ENCODE assay signal across 9 cellular contexts in the genomic region with DNA sequence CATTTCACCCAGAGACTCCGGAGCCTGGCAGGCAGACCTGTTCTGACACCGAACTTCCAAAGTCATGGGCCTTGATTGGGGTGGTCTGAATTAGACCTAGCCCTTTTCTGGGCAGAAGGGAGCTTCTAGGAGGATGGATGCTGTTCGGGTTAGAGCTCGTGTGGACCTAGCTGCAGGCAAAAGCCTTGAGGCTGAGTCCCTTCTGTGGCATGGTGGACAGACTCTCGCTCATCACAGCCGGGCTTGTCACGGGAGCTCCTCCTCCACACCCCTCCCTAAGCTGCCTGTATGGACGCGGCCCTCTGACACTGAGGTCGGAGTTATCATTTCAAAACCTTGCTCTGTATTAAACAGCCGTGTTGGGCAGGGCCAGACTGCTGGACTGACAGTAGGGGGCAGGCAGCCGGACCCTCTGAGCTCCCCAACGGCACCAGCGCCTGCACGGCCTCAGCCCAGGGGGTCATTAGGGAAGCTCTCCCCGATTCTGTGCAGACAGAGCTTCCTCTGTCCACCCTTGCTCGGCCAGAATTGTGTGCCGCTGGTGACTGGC. TPM values are rescaled to one million over a fixed set of nuclear protein-coding genes. Genes with fewer than 3 reads are reported as not detected.
DNase-seq lines count a peak whose midpoint lies in the region; ATAC-seq, FAIRE-seq and TF ChIP-seq lines count a peak whose summit lies in the region.
"Had no signal": no experiment of that assay in that cellular context is flagged by ENCODE, and none has a peak within 500 bp of the region (broad histone marks: within the 10 kb centered on the region; RNA-seq: fewer than 3 reads in every experiment).

No MANE protein-coding gene starts in this region.

- no TSS peak for BruUV-seq in HepG2 (replicated peaks; lab: Mats Ljungman, UMichigan)

- H3K36me3 ChIP-seq in Karpas-422 (ENCODE audit: insufficient read depth, low read length), result no peaks in the 10 kb centered on the region
- no peaks in the 10 kb centered on the region for H3K36me3 ChIP-seq in HepG2 (replicated peaks in 1 of 2; ENCODE audit: control insufficient read depth in 1 of 2, insufficient read depth in 2 of 2, low read length in 2 of 2)

- CTCF ChIA-PET in HepG2 (lab: Yijun Ruan, JAX; ENCODE audit: low intra/inter-chr PET ratio, low total read pairs), result no interaction called here

- H3K4me3 ChIP-seq in Karpas-422 (ENCODE audit: low read length) (peak overlapping the region; percentile 83), HepG2 (replicated peaks in 1 of 3; ENCODE audit: insufficient read depth in 1 of 3, low read depth in 2 of 3, low read length in 3 of 3) (peak overlapping the region; percentile 56 to 75 (median 65))

- H2AFZ ChIP-seq in Karpas-422 (ENCODE audit: low read length) (peak overlapping the region; percentile 84; the same call in 1 of the 2 replicates), HepG2 (ENCODE audit: low read length) (peak overlapping the region; percentile 34)

- DNase-seq in GM10266 (ENCODE audit: extremely low spot score) (peak; percentile 78), GM20000 (ENCODE audit: low spot score) (peak; percentile 79), Karpas-422 (peak; percentile 51), HepG2 (ENCODE audit: low spot score) (no peak), activated gamma-delta T cell (lab: John Stamatoyannopoulos, UW) (no peak), NCI-H69 (lab: John Stamatoyannopoulos, UW) (no peak), nucleus accumbens (lab: John Stamatoyannopoulos, UW) (no peak), NCI-H1092 (lab: John Stamatoyannopoulos, UW) (no peak)

- no peak for TF ChIP-seq RAD21 in HepG2 (CRISPR knock-in tag; IDR thresholded peaks at IDR 0.05)

- H3K9me3 ChIP-seq in Karpas-422 (ENCODE audit: low read length), result no peaks in the 10 kb centered on the region
- no peaks in the 10 kb centered on the region for H3K9me3 ChIP-seq in HepG2 (ENCODE audit: low read length)

- TF ChIP-seq CTCF in GM10266 (IDR thresholded peaks at IDR 0.05; ENCODE audit: control insufficient read depth, insufficient read depth, low read depth, missing control alignments) (peak; percentile 35), GM20000 (IDR thresholded peaks at IDR 0.05; ENCODE audit: extremely low read depth, missing control alignments) (peak; percentile 36), HepG2 (CRISPR knock-in tag; IDR thresholded peaks at IDR 0.05) (peak; percentile 54)

- no peaks in the 10 kb centered on the region for H3K9me2 ChIP-seq in Karpas-422 (replicated peaks; ENCODE audit: insufficient read depth, low read length)

- H4K20me1 ChIP-seq in Karpas-422 (ENCODE audit: insufficient read depth, low read depth, low read length) (no peaks in the 10 kb centered on the region), HepG2 (ENCODE audit: insufficient read depth, low read length) (no peaks in the 10 kb centered on the region)

- FAIRE-seq in HepG2 (lab: Jason Lieb, UNC), result no peak

- H3K9ac ChIP-seq in Karpas-422 (ENCODE audit: low read length) (peak overlapping the region; percentile 62), HepG2 (ENCODE audit: insufficient read depth, low read depth, low read length) (peak overlapping the region; percentile 21; the same call in 1 of the 2 replicates)

- H3K27me3 ChIP-seq in Karpas-422 (ENCODE audit: low read length), result 0 out of 2 replicates have a peak, but pooled peaks cover 3% of the 10 kb centered on the region
- peaks cover 1 to 14% of the 10 kb centered on the region in 2 experiments; a peak in 4 of 5 replicates for H3K27me3 ChIP-seq in HepG2 (ENCODE audit: control insufficient read depth in 1 of 2, insufficient read depth in 2 of 2, low read length in 2 of 2)

- in situ Hi-C loops in HepG2 (cut with HindIII; ENCODE audit: extremely low pct_ligation_motif_present, low pct_unique_long_range_greater_than_20kb), result no loop called here

- peaks cover 39% of the 10 kb centered on the region for H3K4me1 ChIP-seq in Karpas-422 (ENCODE audit: low read length)
- peaks cover 57% of the 10 kb centered on the region for H3K4me1 ChIP-seq in HepG2 (ENCODE audit: insufficient read depth, low read length)

- 0% methylated on average over 3 of the region's 18 CpGs for WGBS in HepG2 (ENCODE audit: low lambda C conversion rate)

- H3K79me2 ChIP-seq in Karpas-422 (ENCODE audit: low read length), result no peaks in the 10 kb centered on the region
- no peaks in the 10 kb centered on the region for H3K79me2 ChIP-seq in HepG2 (ENCODE audit: insufficient read depth, low read length)

- TF ChIP-seq EP300 in HepG2 (IDR thresholded peaks at IDR 0.05; ENCODE audit: low read depth in 2 of 2, low read length in 2 of 2) (no peak), HepG2 (CRISPR knock-in tag; IDR thresholded peaks at IDR 0.05; ENCODE audit: borderline replicate concordance) (no peak)

- H3K4me2 ChIP-seq in Karpas-422 (ENCODE audit: low read depth, low read length, poor library complexity, severe bottlenecking) (peak overlapping the region; percentile 75), HepG2 (ENCODE audit: low read depth, low read length) (peak overlapping the region; percentile 92)

- H3K27ac ChIP-seq in Karpas-422 (ENCODE audit: low read length) (no peak overlapping the region), HepG2 (ENCODE audit: extremely low read length, insufficient read depth, low read length) (no peak overlapping the region)

- intact Hi-C loops in HepG2 (cut with micrococcal nuclease; ENCODE audit: unreplicated experiment), result no loop called here

- TF ChIP-seq POLR2A in HepG2 (IDR thresholded peaks at IDR 0.05; ENCODE audit: insufficient read depth in 1 of 2, low read depth in 2 of 2, low read length in 2 of 2), result no peak

- peak; percentile 64 for ATAC-seq in HepG2
- ATAC-seq: HCT116 had no signal

- POLR2A ChIA-PET in HepG2 (lab: Yijun Ruan, JAX), result no interaction called here

TF ChIP-seq in HepG2, 621 proteins besides CTCF, POLR2A, EP300 and RAD21 (continues in another document):
- TF ChIP-seq ZBTB38 (CRISPR knock-in tag; IDR thresholded peaks at IDR 0.05) (no peak), ONECUT2 (CRISPR knock-in tag; IDR thresholded peaks at IDR 0.05) (no peak), MXD4 (CRISPR knock-in tag; IDR thresholded peaks at IDR 0.05) (no peak), ZBTB3 (CRISPR knock-in tag; IDR thresholded peaks at IDR 0.05; ENCODE audit: borderline replicate concordance, low read depth) (0 out of 2 replicates have a peak, but pooled peaks have one; percentile 38), HES4 (CRISPR knock-in tag; IDR thresholded peaks at IDR 0.05; ENCODE audit: borderline replicate concordance) (no peak)

RNA-seq across cellular contexts. Expression of a gene that starts 2.2 kb away (rescaled TPM):
- total RNA-seq in Karpas-422 (2014; rRNA removed; shearing (Covaris generic); ENCODE audit: low replicate concordance), result 7.8 and 11.5 TPM in 2 replicates
- 2.0 and 2.9 TPM in 2 replicates for total RNA-seq in HepG2 (2016; rRNA removed; fragmentation: Illumina TruSeq; extraction: Trizol)
- 1.1 and 1.9 TPM in 2 replicates for total RNA-seq in HepG2 (2016; cell fraction: cytosol; rRNA removed; fragmentation: Illumina TruSeq; extraction: Trizol; ENCODE audit: low read depth)
- 1.9 and 3.1 TPM in 2 replicates for total RNA-seq in HepG2 (2016; cell fraction: insoluble cytoplasmic fraction; rRNA removed; fragmentation: Illumina TruSeq; extraction: Trizol)
- total RNA-seq in HepG2 (2016; cell fraction: membrane; rRNA removed; fragmentation: Illumina TruSeq; extraction: Trizol), result 2.0 and 3.2 TPM in 2 replicates
- 2.9 and 3.4 TPM in 2 replicates for total RNA-seq in HepG2 (2016; cell fraction: nucleus; rRNA removed; fragmentation: Illumina TruSeq; extraction: Trizol)
- polyA plus RNA-seq in HepG2 (2011; rRNA removed), result 2.0 and 2.4 TPM in 2 replicates
- polyA plus RNA-seq in HepG2 (2011; cell fraction: cytosol; rRNA removed), result 1.2 and 1.5 TPM in 2 replicates
- 9.9 and 12.9 TPM in 2 replicates for polyA plus RNA-seq in HepG2 (2011; cell fraction: nucleus; rRNA removed)
- 0.66 and 0.88 TPM in 2 replicates for polyA plus RNA-seq in HepG2 (2012)
- polyA plus RNA-seq in HepG2 (2016; cell fraction: cytosol; fragmentation: Illumina TruSeq; extraction: Trizol; ENCODE audit: low read depth), result 1.1 TPM in 2 replicates
- polyA plus RNA-seq in HepG2 (2016; cell fraction: insoluble cytoplasmic fraction; fragmentation: Illumina TruSeq; extraction: Trizol; ENCODE audit: low read depth), result 2.0 and 3.3 TPM in 2 replicates
- 1.5 and 2.4 TPM in 2 replicates for polyA plus RNA-seq in HepG2 (2016; cell fraction: membrane; fragmentation: Illumina TruSeq; extraction: Trizol; ENCODE audit: low read depth)
- polyA plus RNA-seq in HepG2 (2016; cell fraction: nucleus; fragmentation: Illumina TruSeq; extraction: Trizol; ENCODE audit: insufficient read depth, low read depth), result 9.3 and 11.8 TPM in 2 replicates
- polyA minus RNA-seq in HepG2 (2011; rRNA and poly(A)+ RNA removed; ENCODE audit: low replicate concordance), result 0.61 and 1.8 TPM in 2 replicates
- polyA minus RNA-seq in HepG2 (2011; cell fraction: cytosol; rRNA and poly(A)+ RNA removed), result 0.79 and 1.8 TPM in 2 replicates
- 0.52 and 1.1 TPM in 2 replicates for polyA minus RNA-seq in HepG2 (2011; cell fraction: nucleus; rRNA and poly(A)+ RNA removed)

RNA-seq across cellular contexts. Expression of a gene that starts 29.4 kb away (rescaled TPM):
- total RNA-seq in Karpas-422 (2014; rRNA removed; shearing (Covaris generic); ENCODE audit: low replicate concordance), result 1.6 and 11.7 TPM in 2 replicates
- 0.22 and 1.0 TPM in 2 replicates for total RNA-seq in HepG2 (2016; rRNA removed; fragmentation: Illumina TruSeq; extraction: Trizol)
- 0.26 and 0.51 TPM in 2 replicates for total RNA-seq in HepG2 (2016; cell fraction: cytosol; rRNA removed; fragmentation: Illumina TruSeq; extraction: Trizol; ENCODE audit: low read depth)
- total RNA-seq in HepG2 (2016; cell fraction: insoluble cytoplasmic fraction; rRNA removed; fragmentation: Illumina TruSeq; extraction: Trizol), result 0.37 and 1.2 TPM in 2 replicates
- total RNA-seq in HepG2 (2016; cell fraction: membrane; rRNA removed; fragmentation: Illumina TruSeq; extraction: Trizol), result 0.28 and 0.48 TPM in 2 replicates
- total RNA-seq in HepG2 (2016; cell fraction: nucleus; rRNA removed; fragmentation: Illumina TruSeq; extraction: Trizol), result 1.3 and 2.0 TPM in 2 replicates
- polyA plus RNA-seq in HepG2 (2011; rRNA removed), result 0.37 and 0.46 TPM in 2 replicates
- 0.12 and 0.31 TPM in 2 replicates for polyA plus RNA-seq in HepG2 (2011; cell fraction: cytosol; rRNA removed)
- 6.6 and 8.0 TPM in 2 replicates for polyA plus RNA-seq in HepG2 (2011; cell fraction: nucleus; rRNA removed)
- 0.28 TPM in 2 replicates for polyA plus RNA-seq in HepG2 (2012)
- 0.09 and 0.12 TPM in 2 replicates for polyA plus RNA-seq in HepG2 (2016; cell fraction: cytosol; fragmentation: Illumina TruSeq; extraction: Trizol; ENCODE audit: low read depth)
- polyA plus RNA-seq in HepG2 (2016; cell fraction: insoluble cytoplasmic fraction; fragmentation: Illumina TruSeq; extraction: Trizol; ENCODE audit: low read depth), result 0.17 and 0.24 TPM in 2 replicates
- 0.20 and 0.23 TPM in 2 replicates for polyA plus RNA-seq in HepG2 (2016; cell fraction: membrane; fragmentation: Illumina TruSeq; extraction: Trizol; ENCODE audit: low read depth)
- polyA plus RNA-seq in HepG2 (2016; cell fraction: nucleus; fragmentation: Illumina TruSeq; extraction: Trizol; ENCODE audit: insufficient read depth, low read depth), result 2.1 and 3.1 TPM in 2 replicates
- 0.07 and 0.58 TPM in 2 replicates for polyA minus RNA-seq in HepG2 (2011; rRNA and poly(A)+ RNA removed; ENCODE audit: low replicate concordance)
- not detected in 2 replicates for polyA minus RNA-seq in HepG2 (2011; cell fraction: cytosol; rRNA and poly(A)+ RNA removed)
- polyA minus RNA-seq in HepG2 (2011; cell fraction: nucleus; rRNA and poly(A)+ RNA removed), result 1.1 and 1.4 TPM in 2 replicates

Comparison
In these comparisons a context has a peak if more than half of its experiments do, and no peak if none do; other contexts are left out.
1. DNase-seq: peak in GM10266 (single experiment), GM20000 (single experiment) and Karpas-422 (single experiment); none in HepG2 (single experiment), activated gamma-delta T cell (single experiment), NCI-H69 (single experiment), nucleus accumbens (0 of 56) and NCI-H1092 (single experiment).
2. Peak in every context shown above with its lines, with median percentiles within 50 percentile points of each other: CTCF ChIP-seq.